In genomic region chr11:2902784-2903671, GRCh38 we compare ENCODE assay signal across 8 cellular contexts. TPM values are rescaled to one million over a fixed set of nuclear protein-coding genes. Genes with fewer than 3 reads are reported as not detected.
A peak's percentile ranks its signal among the peaks of the same experiment; 100 is the strongest.
DNase-seq lines count a peak whose midpoint lies in the region; ATAC-seq and TF ChIP-seq lines count a peak whose summit lies in the region.

No MANE protein-coding gene starts in this region.

- H3K27me3 Mint-ChIP-seq in CD4-positive, alpha-beta memory T cell, result no peaks in the 10 kb centered on the region
- peaks cover 24% of the 10 kb centered on the region for H3K27me3 Mint-ChIP-seq in nephron (ENCODE audit: low read depth)

- TF ChIP-seq CTCF in coronary artery (IDR thresholded peaks at IDR 0.05) (no peak), nephron (IDR thresholded peaks at IDR 0.05; ENCODE audit: unreplicated experiment in 3 of 3) (no peak)

- H3K4me3 ChIP-seq in CD4-positive, alpha-beta memory T cell (ENCODE audit: low read length in 2 of 2), result peak overlapping the region; percentile 28 to 67
- H3K4me3 ChIP-seq in HUES6 (ENCODE audit: low read depth, low read length) (peak overlapping the region; percentile 92), coronary artery (peak overlapping the region; percentile 91)

- peaks cover 30 to 58% (median 42%) of the 10 kb centered on the region in 4 donors for H3K4me1 Mint-ChIP-seq in CD4-positive, alpha-beta memory T cell
- H3K4me1 Mint-ChIP-seq in nephron, result peaks cover 5% of the 10 kb centered on the region

- no peak for ATAC-seq in HG03571 (IDR thresholded peaks at IDR 0.05; ENCODE audit: unreplicated experiment)
- no peak for ATAC-seq in GM19452 (IDR thresholded peaks at IDR 0.05; ENCODE audit: unreplicated experiment)

- POLR2A ChIA-PET in CD4-positive, alpha-beta memory T cell (lab: Charles Lee; ENCODE audit: partially characterized antibody), result interaction anchor here (0.5 to 3.9 kb wide), 12 partner anchors 11 to 607 kb away, joined by 3 to 32 read pairs (median 4); partner anchors contain the start of genes CDKN1C and PHLDA2

- peaks cover 44% of the 10 kb centered on the region for H3K4me1 ChIP-seq in CD4-positive, alpha-beta memory T cell (ENCODE audit: insufficient read depth, low read length)
- peaks cover 26% of the 10 kb centered on the region for H3K4me1 ChIP-seq in HUES6 (ENCODE audit: control insufficient read depth, insufficient read depth, low read length)

- peak overlapping the region in 6 of 7 donors; percentile 13 to 72 (median 35) for H3K27ac Mint-ChIP-seq in CD4-positive, alpha-beta memory T cell
- no peak overlapping the region for H3K27ac Mint-ChIP-seq in nephron

- peak overlapping the region; percentile 39 to 84 (median 80) for H3K4me3 Mint-ChIP-seq in CD4-positive, alpha-beta memory T cell
- H3K4me3 Mint-ChIP-seq in nephron, result peak overlapping the region; percentile 65 to 76 (median 69)

- no peaks in the 10 kb centered on the region for H3K27me3 ChIP-seq in CD4-positive, alpha-beta memory T cell (ENCODE audit: insufficient read depth, low read length)
- H3K27me3 ChIP-seq in HUES6 (ENCODE audit: control insufficient read depth, insufficient read depth, low read length), result peaks cover 4% of the 10 kb centered on the region

- intact Hi-C loops in CD4-positive, alpha-beta memory T cell (cut with micrococcal nuclease), result loop anchor here (1.0 kb wide), 2 partner anchors 18 to 503 kb away; partner anchors contain the start of genes CDKN1C and TSSC4

- peaks cover 0 to 2% (median 0%) of the 10 kb centered on the region in 8 donors for H3K9me3 Mint-ChIP-seq in CD4-positive, alpha-beta memory T cell
- H3K9me3 Mint-ChIP-seq in nephron, result peaks cover 11% of the 10 kb centered on the region

- DNase-seq in CD4-positive, alpha-beta memory T cell, result no peak
- no peak for DNase-seq in coronary artery (ENCODE audit: low spot score)
- DNase-seq in NCI-H2081 treated with DMSO at 0.1 percent for 48 hours (lab: John Stamatoyannopoulos, UW), result no peak
- DNase-seq in NK-92 treated with Interleukin-12 subunit alpha and Interleukin-12 subunit beta, amount 100 ng/mL, for 24 hours (lab: John Stamatoyannopoulos, UW), result no peak

- CTCF ChIA-PET in CD4-positive, alpha-beta memory T cell (lab: Charles Lee; ENCODE audit: partially characterized antibody), result interaction anchor here (0.8 to 3.9 kb wide), 5 partner anchors 10 to 598 kb away, joined by 4 to 20 read pairs (median 8); no protein-coding TSS in a partner anchor

- H3K36me3 Mint-ChIP-seq in CD4-positive, alpha-beta memory T cell, result peaks cover 6 to 23% of the 10 kb centered on the region in 2 donors
- H3K36me3 Mint-ChIP-seq in nephron (ENCODE audit: low read depth), result peaks cover 5% of the 10 kb centered on the region

- H3K9me3 ChIP-seq in CD4-positive, alpha-beta memory T cell (ENCODE audit: control insufficient read depth in 1 of 2, low read length in 2 of 2), result no peaks in the 10 kb centered on the region
- H3K9me3 ChIP-seq in HUES6 (ENCODE audit: control insufficient read depth, insufficient read depth, low read depth, low read length), result no peaks in the 10 kb centered on the region; the same call in 1 of the 2 replicates

- H3K9ac ChIP-seq in HUES6 (ENCODE audit: low read length), result no peak overlapping the region

- no peaks in the 10 kb centered on the region for H3K36me3 ChIP-seq in CD4-positive, alpha-beta memory T cell (ENCODE audit: insufficient read depth, low read length)
- H3K36me3 ChIP-seq in HUES6 (ENCODE audit: control insufficient read depth, insufficient read depth, low read length), result no peaks in the 10 kb centered on the region

- peak overlapping the region; percentile 65 for H3K27ac ChIP-seq in CD4-positive, alpha-beta memory T cell (ENCODE audit: low read depth, low read length)
- H3K27ac ChIP-seq in HUES6 (ENCODE audit: low read depth, low read length), result no peak overlapping the region
- H3K27ac ChIP-seq in coronary artery, result peak overlapping the region; percentile 58 to 88

RNA-seq across cellular contexts. Expression of gene CDKN1C, which starts 17.5 kb away (rescaled TPM):
- 1 to 10 TPM; 4.9 to 6.1 TPM for total RNA-seq in CD4-positive, alpha-beta memory T cell
- polyA plus RNA-seq in CD4-positive, alpha-beta memory T cell, result under 1 TPM; 0.10 to 0.73 TPM

RNA-seq across cellular contexts. Expression of gene PHLDA2, which starts 26.2 kb away (rescaled TPM):
- total RNA-seq in CD4-positive, alpha-beta memory T cell, result 1 to 10 TPM; 1.1 TPM
- polyA plus RNA-seq in CD4-positive, alpha-beta memory T cell, result 1 to 10 TPM in 1 of 2 donors, under 1 TPM in 1; 0.58 to 1.9 TPM

Comparison
In these comparisons a context has a peak if more than half of its experiments do, and no peak if none do; other contexts are left out.
1. H3K27ac Mint-ChIP-seq: peak in CD4-positive, alpha-beta memory T cell (6 of 7); none in nephron (0 of 3).
2. Peak in every context shown above with its lines, with median percentiles within 50 percentile points of each other: H3K4me3 ChIP-seq.